24 cellular contexts compared by ENCODE assay signal in the genomic region with DNA sequence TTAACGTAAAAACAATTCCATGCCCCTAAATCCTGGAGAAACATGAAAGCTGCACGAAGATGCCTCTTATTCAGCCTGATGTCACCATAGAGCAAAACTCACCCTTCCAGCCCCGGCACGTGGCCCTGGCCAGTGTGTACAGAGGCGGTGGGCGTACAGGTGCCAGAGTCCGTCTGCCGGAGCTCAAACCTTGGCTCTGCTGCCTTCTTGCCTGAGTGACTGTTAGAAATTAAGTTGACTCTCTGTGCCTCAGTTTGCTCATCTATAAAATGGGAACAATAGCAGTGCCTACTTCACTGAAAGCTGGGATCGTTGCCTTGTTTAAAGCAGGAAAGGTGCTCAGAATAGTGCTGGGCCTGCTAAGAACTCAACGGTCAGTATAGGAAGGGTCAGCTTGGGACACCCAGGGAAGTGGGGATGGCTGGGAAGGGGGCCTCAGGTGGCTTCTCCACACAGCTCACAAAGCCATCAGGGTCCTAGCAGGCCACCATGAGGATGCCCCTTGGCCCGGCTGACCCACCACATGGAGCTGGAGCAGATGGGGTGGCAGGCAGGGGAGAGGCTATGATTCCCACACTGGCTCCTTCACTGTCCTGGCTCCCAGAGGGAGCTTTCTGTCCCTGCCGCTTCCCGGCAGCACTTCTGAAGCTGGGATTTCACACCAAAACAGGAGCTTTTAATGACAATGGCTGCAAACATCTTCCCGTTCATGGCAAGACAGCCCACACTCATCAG.
"Had no signal": no experiment of that assay in that cellular context is flagged by ENCODE, and none has a peak within 500 bp of the region (broad histone marks: within the 10 kb centered on the region; RNA-seq: fewer than 3 reads in every experiment).

No MANE protein-coding gene starts in this region.

- H3K4me3 ChIP-seq: body of pancreas, cardiac muscle cell, gastroesophageal sphincter, ovary, prostate gland, tibial nerve had no signal

- DNase-seq: activated CD4-positive, alpha-beta T cell treated with anti-CD3 and anti-CD28 coated beads for 48 hours; activated CD4-positive, alpha-beta T cell treated with anti-CD3 and anti-CD28 coated beads, Interleukin-2, amount 50 U/mL, for 48 hours; activated CD8-positive, alpha-beta memory T cell treated with anti-CD3 and anti-CD28 coated beads for 24 hours; activated effector memory CD4-positive, alpha-beta T cell treated with Interleukin-2 at 50 U/mL for 16 hours; activated naive CD4-positive, alpha-beta T cell treated with Interleukin-2 at 50 U/mL for 16 hours; anterior cingulate cortex; body of pancreas; cortex of kidney; effector memory CD8-positive, alpha-beta T cell; hippocampal formation; naive thymus-derived CD8-positive, alpha-beta T cell; ovary; retina; stimulated activated CD4-positive, alpha-beta T cell treated with anti-CD3 and anti-CD28 coated beads, Interleukin-2, amount 100 ng/mL, for 48 hours; stimulated activated naive CD4-positive, alpha-beta T cell treated with Interleukin-2 at 50 U/mL for 16 hours; T-helper 17 cell; T1000; WERI-Rb-1 had no signal

- H3K27me3 ChIP-seq: body of pancreas, cardiac muscle cell, neutrophil, ovary had no signal

- H3K27ac ChIP-seq: body of pancreas, cardiac muscle cell, gastroesophageal sphincter, neutrophil, ovary, prostate gland, tibial nerve, WERI-Rb-1 had no signal

- H3K4me1 ChIP-seq: body of pancreas, prostate gland had no signal

- H3K9me3 ChIP-seq: body of pancreas, gastroesophageal sphincter, neutrophil, ovary, prostate gland had no signal

- ATAC-seq: activated CD4-positive, CD25-positive, alpha-beta regulatory T cell treated with anti-CD3 and anti-CD28 coated beads, Interleukin-2, amount 50 U/mL, for 24 hours; body of pancreas; effector memory CD8-positive, alpha-beta T cell; gastroesophageal sphincter; naive thymus-derived CD8-positive, alpha-beta T cell; T-helper 17 cell had no signal

- H3K36me3 ChIP-seq: cardiac muscle cell, gastroesophageal sphincter, neutrophil, ovary, prostate gland, tibial nerve, WERI-Rb-1 had no signal
